In the genomic region with DNA sequence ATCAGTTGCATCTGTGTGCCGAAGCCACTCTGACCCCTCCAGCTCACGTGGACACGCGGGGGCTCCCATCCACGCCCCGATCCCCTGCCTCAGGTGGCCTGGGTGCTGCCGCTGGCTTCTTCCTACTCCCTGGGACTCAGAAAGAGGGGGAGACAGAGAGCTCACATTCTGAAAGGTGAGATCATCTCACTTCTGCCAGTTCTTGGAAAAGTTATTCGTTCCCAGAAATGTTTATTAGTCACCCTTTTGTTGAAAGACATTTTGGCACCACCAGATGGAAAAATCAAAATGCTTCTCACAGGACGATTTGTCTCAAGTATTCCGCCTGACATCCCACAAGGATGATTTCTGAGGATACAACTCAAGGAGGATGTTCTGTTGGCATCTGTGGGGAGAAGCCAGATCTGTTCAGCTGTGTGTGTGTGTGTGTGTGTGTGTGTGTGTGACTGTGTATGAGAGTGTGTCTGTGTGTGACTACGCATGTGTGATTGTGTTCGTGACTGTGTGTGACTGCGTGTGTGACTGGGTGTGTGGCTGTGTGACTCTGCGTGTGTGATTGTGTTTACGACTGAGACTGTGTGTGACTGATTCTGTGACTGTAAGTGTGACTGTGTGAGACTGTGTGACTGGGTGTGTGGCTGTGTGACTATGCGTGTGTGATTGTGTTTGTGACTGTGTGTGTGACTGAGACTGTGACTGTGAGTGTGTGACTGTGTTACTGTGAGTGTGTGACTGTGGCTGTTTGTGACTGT, we compare ENCODE assay signal across 11 cellular contexts.
DNase-seq lines count a peak whose midpoint lies in the region; ATAC-seq, FAIRE-seq and TF ChIP-seq lines count a peak whose summit lies in the region.
"Had no signal": no experiment of that assay in that cellular context is flagged by ENCODE, and none has a peak within 500 bp of the region (broad histone marks: within the 10 kb centered on the region; RNA-seq: fewer than 3 reads in every experiment).

No MANE protein-coding gene starts in this region.

- DNase-seq in HCEC 1CT (peak; percentile 79), ascending aorta (ENCODE audit: low spot score in 2 of 2) (no peak), foreskin keratinocyte (peak; percentile 52 to 75), stromal cell of bone marrow (ENCODE audit: low read depth) (peak; percentile 80), RCC 7860 (ENCODE audit: low spot score) (no peak), pons (ENCODE audit: low spot score) (no peak)
- DNase-seq: DMS153, NCI-H2081, retina had no signal

- intact Hi-C loops in ascending aorta (cut with DNase I), result loop anchor here (2.0 kb wide), 1 partner anchor 206 kb away; no protein-coding TSS in a partner anchor

- no peaks in the 10 kb centered on the region for H3K9me3 ChIP-seq in ascending aorta

- H3K27me3 ChIP-seq in ascending aorta (no peaks in the 10 kb centered on the region), foreskin keratinocyte (peaks cover 3% of the 10 kb centered on the region)

- H3K4me1 ChIP-seq in ascending aorta, result peaks cover 4 to 20% of the 10 kb centered on the region in 2 donors
- H3K4me1 ChIP-seq in foreskin keratinocyte, result no peaks in the 10 kb centered on the region

- H3K36me3 ChIP-seq in ascending aorta, result no peaks in the 10 kb centered on the region

- FAIRE-seq in RCC 7860 (lab: Jason Lieb, UNC), result no peak
- FAIRE-seq: TTC549 had no signal

- TF ChIP-seq CTCF in ascending aorta (IDR thresholded peaks at IDR 0.05), result no peak
- TF ChIP-seq CTCF in foreskin keratinocyte (conservative IDR thresholded peaks at IDR 0.05), result peak; percentile 17

- H3K4me3 ChIP-seq in ascending aorta, result peak overlapping the region in 1 of 2 donors; percentile 34

- peak overlapping the region; percentile 82 to 85 for H3K27ac ChIP-seq in ascending aorta
- H3K27ac ChIP-seq in foreskin keratinocyte, result no peak overlapping the region

- ATAC-seq in foreskin keratinocyte (peak; percentile 34), GM19035 (IDR thresholded peaks at IDR 0.05; ENCODE audit: unreplicated experiment) (no peak)

Comparison
In these comparisons a context has a peak if more than half of its experiments do, and no peak if none do; other contexts are left out.
1. DNase-seq: peak in HCEC 1CT (single experiment), foreskin keratinocyte (2 of 2) and stromal cell of bone marrow (single experiment); none in ascending aorta (0 of 2), RCC 7860 (single experiment) and pons (single experiment).